In the genomic region with DNA sequence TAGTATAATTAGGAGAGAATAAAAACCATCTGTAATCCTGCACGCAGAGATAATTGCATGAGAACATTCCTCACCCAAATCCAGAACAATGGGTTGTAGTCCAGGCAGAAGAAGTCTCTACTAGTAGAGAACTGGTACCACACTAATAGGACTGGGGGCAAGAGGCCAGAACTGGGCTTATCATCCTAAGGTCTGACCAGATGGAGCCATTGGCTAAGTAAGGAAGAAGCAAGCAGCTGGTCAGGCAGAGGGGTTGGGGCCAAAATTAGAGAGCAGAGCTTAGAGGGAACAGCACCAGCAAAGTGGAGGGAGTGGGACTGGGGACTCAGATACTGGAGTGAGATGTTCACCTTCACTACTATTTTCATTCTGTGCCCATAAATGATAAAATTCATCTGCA, we compare ENCODE assay signal across 28 cellular contexts.
"Had no signal": no experiment of that assay in that cellular context is flagged by ENCODE, and none has a peak within 500 bp of the region (broad histone marks: within the 10 kb centered on the region; RNA-seq: fewer than 3 reads in every experiment).

No MANE protein-coding gene starts in this region.

- H3K36me3 ChIP-seq: colonic mucosa, gastroesophageal sphincter, heart right ventricle, left lung, neural progenitor cell, right lobe of liver, stomach, tibial artery had no signal

- H3K79me2 ChIP-seq: parathyroid adenoma had no signal

- H3K36me3 Mint-ChIP-seq: mesothelial cell of epicardium; naive thymus-derived CD4-positive, alpha-beta T cell; neural progenitor cell; type B pancreatic cell had no signal

- H3K4me1 ChIP-seq: colonic mucosa, gastroesophageal sphincter, heart right ventricle, left lung, parathyroid adenoma, right lobe of liver, stomach, tibial artery had no signal

- ATAC-seq: esophagus mucosa, foreskin keratinocyte, gastroesophageal sphincter, heart right ventricle, left cardiac atrium, left lung, mucosa of descending colon, right lobe of liver had no signal

- H3K27me3 Mint-ChIP-seq: dendritic cell treated with granulocyte-macrophage colony-stimulating factor and Interleukin-4, amounts not matched to agents 40 ng/mL and 50 ng/mL, for 4 days had no signal

- DNase-seq: colonic mucosa; effector CD8-positive, alpha-beta T cell; endodermal cell; foreskin keratinocyte; heart right ventricle; hippocampal formation; left cardiac atrium; left lung; mesenchymal stem cell; mucosa of descending colon; naive thymus-derived CD4-positive, alpha-beta T cell; right lobe of liver; small intestine; stimulated activated CD4-positive, alpha-beta T cell treated with anti-CD3 and anti-CD28 coated beads, Interleukin-15, amount 100 ng/mL, for 24 hours; stimulated activated CD4-positive, alpha-beta T cell treated with anti-CD3 and anti-CD28 coated beads, Interleukin-2, amount 100 ng/mL, for 48 hours; stimulated activated naive CD4-positive, alpha-beta T cell; stomach; tibial artery had no signal

- H3K4me3 ChIP-seq: colonic mucosa, gastroesophageal sphincter, heart right ventricle, left lung, mucosa of descending colon, neural progenitor cell, right lobe of liver, stomach, tibial artery had no signal

- H3K9me3 Mint-ChIP-seq: dendritic cell treated with granulocyte-macrophage colony-stimulating factor and Interleukin-4, amounts not matched to agents 40 ng/mL and 50 ng/mL, for 4 days; endodermal cell; mesothelial cell of epicardium; nephron; neural progenitor cell; type B pancreatic cell had no signal

- H3K27ac ChIP-seq: colonic mucosa, epithelial cell of prostate, foreskin keratinocyte, gastroesophageal sphincter, heart right ventricle, left lung, neural progenitor cell, parathyroid adenoma, right lobe of liver, stomach, tibial artery had no signal

- H2AFZ ChIP-seq: neural progenitor cell, parathyroid adenoma had no signal

- H3K9me3 ChIP-seq: colonic mucosa, gastroesophageal sphincter, heart right ventricle, left lung, mucosa of descending colon, right lobe of liver, stomach, tibial artery had no signal

- H3K27me3 ChIP-seq: colonic mucosa, foreskin keratinocyte, gastroesophageal sphincter, left lung, neural progenitor cell, right lobe of liver, stomach, tibial artery had no signal

- H3K4me2 ChIP-seq: neural progenitor cell had no signal

- H3K4me1 Mint-ChIP-seq: nephron had no signal

- H3K4me3 Mint-ChIP-seq: dendritic cell treated with granulocyte-macrophage colony-stimulating factor and Interleukin-4, amounts not matched to agents 40 ng/mL and 50 ng/mL, for 4 days; endodermal cell; mesothelial cell of epicardium; naive thymus-derived CD4-positive, alpha-beta T cell; nephron; neural progenitor cell; type B pancreatic cell had no signal

- H3K27ac Mint-ChIP-seq: dendritic cell treated with granulocyte-macrophage colony-stimulating factor and Interleukin-4, amounts not matched to agents 40 ng/mL and 50 ng/mL, for 4 days; endodermal cell; mesothelial cell of epicardium; naive thymus-derived CD4-positive, alpha-beta T cell; nephron; neural progenitor cell; progenitor cell of endocrine pancreas; type B pancreatic cell had no signal
